10 cellular contexts compared by ENCODE assay signal in genomic region chr3:23776352-23776891, GRCh38. TPM values are rescaled to one million over a fixed set of nuclear protein-coding genes. Genes with fewer than 3 reads are reported as not detected.
DNase-seq lines count a peak whose midpoint lies in the region; ATAC-seq, FAIRE-seq and TF ChIP-seq lines count a peak whose summit lies in the region.
"Had no signal": no experiment of that assay in that cellular context is flagged by ENCODE, and none has a peak within 500 bp of the region (broad histone marks: within the 10 kb centered on the region; RNA-seq: fewer than 3 reads in every experiment).

No MANE protein-coding gene starts in this region.

- no peak overlapping the region for H3K4me3 Mint-ChIP-seq in HFFc6
- no peak overlapping the region for H3K4me3 Mint-ChIP-seq in chondrocyte (ENCODE audit: unreplicated experiment)
- no peak overlapping the region for H3K4me3 Mint-ChIP-seq in activated CD4-positive, alpha-beta memory T cell treated with anti-CD3 and anti-CD28 coated beads, Interleukin-2, amount 10 ng/mL, durations not matched to agents 7 days and 5 days
- H3K4me3 Mint-ChIP-seq: activated T-helper 17 cell treated with anti-CD3 and anti-CD28 coated beads, Interleukin-2, amount 50 U/mL, for 72 hours had no signal

- peak; percentile 24 for DNase-seq in HFFc6
- no peak for DNase-seq in chondrocyte (ENCODE audit: low spot score)
- peak; percentile 55 for DNase-seq in kidney epithelial cell (ENCODE audit: low read depth)
- peak in 30 of 49 donors; percentile 6 to 75 (median 33) for DNase-seq in substantia nigra (lab: John Stamatoyannopoulos, UW)
- no peak for DNase-seq in NCI-H2196 treated with DMSO at 0.1 percent for 48 hours (lab: John Stamatoyannopoulos, UW; ENCODE audit: unreplicated experiment)
- no peak for DNase-seq in activated CD4-positive, alpha-beta memory T cell treated with anti-CD3 and anti-CD28 coated beads, Interleukin-2, amount 10 ng/mL, durations not matched to agents 7 days and 5 days
- no peak for DNase-seq in GM19239 (ENCODE audit: insufficient read length, low spot score)
- DNase-seq: T-helper 1 cell had no signal

- H3K27ac Mint-ChIP-seq in HFFc6 (no peak overlapping the region), chondrocyte (ENCODE audit: unreplicated experiment) (peak overlapping the region; percentile 95)
- no peak overlapping the region for H3K27ac Mint-ChIP-seq in activated CD4-positive, alpha-beta memory T cell treated with anti-CD3 and anti-CD28 coated beads, Interleukin-2, amount 10 ng/mL, durations not matched to agents 7 days and 5 days
- H3K27ac Mint-ChIP-seq: activated T-helper 17 cell treated with anti-CD3 and anti-CD28 coated beads, Interleukin-2, amount 50 U/mL, for 72 hours had no signal

- CTCF ChIA-PET in activated CD4-positive, alpha-beta memory T cell treated with anti-CD3 and anti-CD28 coated beads, Interleukin-2, amount 10 ng/mL, durations not matched to agents 7 days and 5 days (lab: Charles Lee), result no interaction called here

- POLR2A ChIA-PET in activated CD4-positive, alpha-beta memory T cell treated with anti-CD3 and anti-CD28 coated beads, Interleukin-2, amount 10 ng/mL, durations not matched to agents 7 days and 5 days (lab: Charles Lee), result no interaction called here

- TF ChIP-seq CTCF in HFFc6 (IDR thresholded peaks at IDR 0.05) (no peak), chondrocyte (IDR thresholded peaks at IDR 0.05) (no peak), kidney epithelial cell (IDR thresholded peaks at IDR 0.05; ENCODE audit: insufficient read depth, low read length, poor library complexity, severe bottlenecking) (no peak)

- no peak for FAIRE-seq in GM19239 (lab: Jason Lieb, UNC)

- no peaks in the 10 kb centered on the region for H3K36me3 ChIP-seq in kidney epithelial cell (ENCODE audit: control insufficient read depth, insufficient read depth, low read length)

- H3K27me3 Mint-ChIP-seq in HFFc6 (ENCODE audit: insufficient read depth) (peaks cover 4% of the 10 kb centered on the region), chondrocyte (ENCODE audit: low read depth) (no peaks in the 10 kb centered on the region)
- H3K27me3 Mint-ChIP-seq in activated CD4-positive, alpha-beta memory T cell treated with anti-CD3 and anti-CD28 coated beads, Interleukin-2, amount 10 ng/mL, durations not matched to agents 7 days and 5 days, result peaks cover 5% of the 10 kb centered on the region

- H3K9me3 Mint-ChIP-seq in HFFc6 (no peaks in the 10 kb centered on the region), chondrocyte (ENCODE audit: low read depth) (peaks cover under 1% of the 10 kb centered on the region)
- H3K9me3 Mint-ChIP-seq in activated CD4-positive, alpha-beta memory T cell treated with anti-CD3 and anti-CD28 coated beads, Interleukin-2, amount 10 ng/mL, durations not matched to agents 7 days and 5 days, result no peaks in the 10 kb centered on the region
- H3K9me3 Mint-ChIP-seq: activated T-helper 17 cell treated with anti-CD3 and anti-CD28 coated beads, Interleukin-2, amount 50 U/mL, for 72 hours had no signal

- H3K36me3 Mint-ChIP-seq in HFFc6 (ENCODE audit: low read depth), result no peaks in the 10 kb centered on the region
- H3K36me3 Mint-ChIP-seq in chondrocyte (ENCODE audit: low read depth), result no peaks in the 10 kb centered on the region
- H3K36me3 Mint-ChIP-seq in activated CD4-positive, alpha-beta memory T cell treated with anti-CD3 and anti-CD28 coated beads, Interleukin-2, amount 10 ng/mL, durations not matched to agents 7 days and 5 days (ENCODE audit: low read depth), result no peaks in the 10 kb centered on the region

- H3K27me3 ChIP-seq in kidney epithelial cell (ENCODE audit: control insufficient read depth, insufficient read depth, low read length), result no peaks in the 10 kb centered on the region

- ATAC-seq in HG03520 (IDR thresholded peaks at IDR 0.05; ENCODE audit: unreplicated experiment), result no peak
- ATAC-seq: activated T-helper 17 cell treated with anti-CD3 and anti-CD28 coated beads, Interleukin-2, amount 50 U/mL, for 72 hours had no signal

- H3K27ac ChIP-seq in substantia nigra (ENCODE audit: low read depth, low read length, poor library complexity, severe bottlenecking), result peak overlapping the region; percentile 64

- H3K4me3 ChIP-seq in kidney epithelial cell (ENCODE audit: low read depth, low read length), result no peak overlapping the region

- H3K4me1 Mint-ChIP-seq in HFFc6 (ENCODE audit: low read depth), result peaks cover 9% of the 10 kb centered on the region; the same call in 1 of the 2 replicates
- peaks cover 23% of the 10 kb centered on the region for H3K4me1 Mint-ChIP-seq in chondrocyte (ENCODE audit: low read depth)
- no peaks in the 10 kb centered on the region for H3K4me1 Mint-ChIP-seq in activated CD4-positive, alpha-beta memory T cell treated with anti-CD3 and anti-CD28 coated beads, Interleukin-2, amount 10 ng/mL, durations not matched to agents 7 days and 5 days
- H3K4me1 Mint-ChIP-seq: activated T-helper 17 cell treated with anti-CD3 and anti-CD28 coated beads, Interleukin-2, amount 50 U/mL, for 72 hours had no signal

RNA-seq across cellular contexts. Expression of gene UBE2E1, which starts 29.3 kb away (rescaled TPM):
- total RNA-seq in HFFc6 (2021; fragmentation: NEBNext Ultra II Directional; extraction: Animal tissue kit (Norgen Biotek cat#: 25700)), result 10 to 100 TPM; 75.6 to 93.8 (median 84.2) TPM
- total RNA-seq in chondrocyte (72.3 to 103 TPM (median 101 TPM) in 3 replicates), kidney epithelial cell (68.4 and 96.5 TPM in 2 replicates)
- total RNA-seq in activated CD4-positive, alpha-beta memory T cell treated with anti-CD3 and anti-CD28 coated beads, Interleukin-2, amount 10 ng/mL, durations not matched to agents 7 days and 5 days, result 10 to 100 TPM; 64.0 to 72.8 TPM

Comparison
In these comparisons a context has a peak if more than half of its experiments do, and no peak if none do; other contexts are left out.
1. DNase-seq: peak in HFFc6 (single experiment), kidney epithelial cell (single experiment) and substantia nigra (30 of 49); none in chondrocyte (single experiment), NCI-H2196 treated with DMSO at 0.1 percent for 48 hours (single experiment), activated CD4-positive, alpha-beta memory T cell treated with anti-CD3 and anti-CD28 coated beads, Interleukin-2, amount 10 ng/mL, durations not matched to agents 7 days and 5 days (single experiment) and GM19239 (single experiment).